9 cellular contexts compared by ENCODE assay signal in the genomic region with DNA sequence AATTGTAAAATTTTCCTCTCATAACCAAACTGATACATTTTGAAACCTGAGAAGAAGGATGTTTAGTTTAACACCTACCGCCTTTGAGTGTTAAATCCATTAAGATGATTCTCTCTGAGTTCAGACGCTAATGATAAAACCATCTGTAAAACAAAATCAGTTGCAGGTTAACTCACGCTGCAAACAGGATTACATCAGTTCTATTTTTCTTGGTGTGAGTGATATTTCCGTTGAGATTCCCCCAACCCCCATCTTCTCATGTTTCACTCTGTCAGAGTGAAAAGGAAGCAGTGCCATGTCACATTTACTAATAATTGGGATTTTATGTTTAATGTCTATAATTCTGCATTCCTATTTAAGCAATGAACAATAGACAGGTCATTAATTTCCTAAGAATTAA.
DNase-seq lines count a peak whose midpoint lies in the region; ATAC-seq and TF ChIP-seq lines count a peak whose summit lies in the region.
"Had no signal": no experiment of that assay in that cellular context is flagged by ENCODE, and none has a peak within 500 bp of the region (broad histone marks: within the 10 kb centered on the region; RNA-seq: fewer than 3 reads in every experiment).

No MANE protein-coding gene starts in this region.

- TF ChIP-seq CTCF in RWPE1 (conservative IDR thresholded peaks at IDR 0.05; ENCODE audit: low read depth) (no peak), fibroblast of the aortic adventitia (IDR thresholded peaks at IDR 0.05; ENCODE audit: insufficient read depth, low read length) (no peak)
- TF ChIP-seq CTCF in CD4-positive, alpha-beta T cell (IDR thresholded peaks at IDR 0.05), result no peak

- H3K27ac Mint-ChIP-seq in CD4-positive, alpha-beta T cell, result no peak overlapping the region

- ATAC-seq in HG02973 (IDR thresholded peaks at IDR 0.05; ENCODE audit: unreplicated experiment), result no peak
- ATAC-seq in CD4-positive, alpha-beta T cell (ENCODE audit: poor library complexity), result no peak
- ATAC-seq in GM21447 (IDR thresholded peaks at IDR 0.05; ENCODE audit: unreplicated experiment), result no peak

- no peaks in the 10 kb centered on the region for H3K4me1 Mint-ChIP-seq in CD4-positive, alpha-beta T cell (ENCODE audit: low read depth)

- H3K27me3 Mint-ChIP-seq in CD4-positive, alpha-beta T cell, result no peaks in the 10 kb centered on the region

- POLR2A ChIA-PET in HEK293T (lab: Yijun Ruan, JAX), result no interaction called here
- POLR2A ChIA-PET in RWPE1 (lab: Yijun Ruan, JAX; ENCODE audit: low non-redundant PET), result no interaction called here
- POLR2A ChIA-PET in CD4-positive, alpha-beta T cell (lab: Charles Lee), result no interaction called here

- DNase-seq in DMS 273 (lab: John Stamatoyannopoulos, UW; ENCODE audit: unreplicated experiment) (peak; percentile 68), HEK293T (ENCODE audit: extremely low spot score) (no peak), RWPE1 (ENCODE audit: low spot score) (peak; percentile 76), fibroblast of the aortic adventitia (ENCODE audit: low read depth) (peak; percentile 40), DMS79 (lab: John Stamatoyannopoulos, UW) (no peak)
- DNase-seq in CD4-positive, alpha-beta T cell, result no peak
- DNase-seq: right lobe of liver had no signal

- H3K4me3 ChIP-seq in fibroblast of the aortic adventitia (ENCODE audit: low read depth, low read length), result no peak overlapping the region
- H3K4me3 ChIP-seq: right lobe of liver had no signal

- H3K4me3 Mint-ChIP-seq in CD4-positive, alpha-beta T cell, result no peak overlapping the region

- H3K9me3 ChIP-seq in CD4-positive, alpha-beta T cell (ENCODE audit: control insufficient read depth, low read length), result no peaks in the 10 kb centered on the region
- H3K9me3 ChIP-seq: right lobe of liver had no signal

- no peak overlapping the region for H3K27ac ChIP-seq in RWPE1
- no peak overlapping the region for H3K27ac ChIP-seq in CD4-positive, alpha-beta T cell (ENCODE audit: low read depth, low read length)
- H3K27ac ChIP-seq: right lobe of liver had no signal

- intact Hi-C loops in CD4-positive, alpha-beta T cell (cut with DNase I, micrococcal nuclease), result no loop called here

- CTCF ChIA-PET in HEK293T (lab: Yijun Ruan, JAX), result no interaction called here
- CTCF ChIA-PET in RWPE1 (lab: Yijun Ruan, JAX), result interaction anchor here (0.6 kb wide), 1 partner anchor 533 kb away, joined by 3 read pairs; no protein-coding TSS in a partner anchor
- CTCF ChIA-PET in CD4-positive, alpha-beta T cell (lab: Charles Lee), result no interaction called here

- H3K9me3 Mint-ChIP-seq in CD4-positive, alpha-beta T cell, result peaks cover 4% of the 10 kb centered on the region

- H3K36me3 Mint-ChIP-seq in CD4-positive, alpha-beta T cell (ENCODE audit: low read depth), result peaks cover 15% of the 10 kb centered on the region

- no peaks in the 10 kb centered on the region for H3K27me3 ChIP-seq in CD4-positive, alpha-beta T cell (ENCODE audit: control insufficient read depth, insufficient read depth, low read length)
- H3K27me3 ChIP-seq: right lobe of liver had no signal

TF ChIP-seq in HEK293T, 16 proteins besides CTCF, POLR2A, EP300 and RAD21:
- no peak for TF ChIP-seq FOXK2 (IDR thresholded peaks at IDR 0.05)
- TF ChIP-seq, protein P1, sequence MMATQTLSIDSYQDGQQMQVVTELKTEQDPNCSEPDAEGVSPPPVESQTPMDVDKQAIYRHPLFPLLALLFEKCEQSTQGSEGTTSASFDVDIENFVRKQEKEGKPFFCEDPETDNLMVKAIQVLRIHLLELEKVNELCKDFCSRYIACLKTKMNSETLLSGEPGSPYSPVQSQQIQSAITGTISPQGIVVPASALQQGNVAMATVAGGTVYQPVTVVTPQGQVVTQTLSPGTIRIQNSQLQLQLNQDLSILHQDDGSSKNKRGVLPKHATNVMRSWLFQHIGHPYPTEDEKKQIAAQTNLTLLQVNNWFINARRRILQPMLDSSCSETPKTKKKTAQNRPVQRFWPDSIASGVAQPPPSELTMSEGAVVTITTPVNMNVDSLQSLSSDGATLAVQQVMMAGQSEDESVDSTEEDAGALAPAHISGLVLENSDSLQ (IDR thresholded peaks at IDR 0.05), result 0 out of 2 replicates have a peak, but pooled peaks have one; percentile 7

Comparison
In these comparisons a context has a peak if more than half of its experiments do, and no peak if none do; other contexts are left out.
1. DNase-seq: peak in DMS 273 (single experiment), RWPE1 (single experiment) and fibroblast of the aortic adventitia (single experiment); none in HEK293T (single experiment), DMS79 (single experiment) and CD4-positive, alpha-beta T cell (0 of 10).